ENCODE assay signal across 19 cellular contexts in genomic region chr2:45312275-45312674, GRCh38.
DNase-seq lines count a peak whose midpoint lies in the region; ATAC-seq and TF ChIP-seq lines count a peak whose summit lies in the region.
"Had no signal": no experiment of that assay in that cellular context is flagged by ENCODE, and none has a peak within 500 bp of the region (broad histone marks: within the 10 kb centered on the region; RNA-seq: fewer than 3 reads in every experiment).

No MANE protein-coding gene starts in this region.

- no peak overlapping the region for H2BK15ac ChIP-seq in mesenchymal stem cell (ENCODE audit: low read depth, poor library complexity, severe bottlenecking)

- CTCF ChIA-PET in HEK293 (lab: Yijun Ruan, JAX) = no interaction called here
- CTCF ChIA-PET in Calu3 (lab: Charles Lee) = no interaction called here

- H3K4me2 ChIP-seq in mesenchymal stem cell (ENCODE audit: low read length, poor library complexity, severe bottlenecking) = peak overlapping the region; percentile 46
- H3K4me2 ChIP-seq: BLaER1 treated with 17β-estradiol and CSF1 and Interleukin-3, amounts not matched to agents 10 nM and 100 nM had no signal

- 92% methylated on average over 7 of the region's 7 CpGs for WGBS in mesenchymal stem cell

- ATAC-seq in HG03439 (IDR thresholded peaks at IDR 0.05; ENCODE audit: unreplicated experiment) = no peak

- no peak overlapping the region for H3K14ac ChIP-seq in mesenchymal stem cell (ENCODE audit: low read length in 2 of 2)

- H3K4me1 ChIP-seq in HEK293 (ENCODE audit: control insufficient read depth, insufficient read depth, low read length) = no peaks in the 10 kb centered on the region
- peaks cover 13% of the 10 kb centered on the region for H3K4me1 ChIP-seq in mesenchymal stem cell (ENCODE audit: control insufficient read depth, insufficient read depth, low read depth, low read length)
- H3K4me1 ChIP-seq: BLaER1 treated with 17β-estradiol and CSF1 and Interleukin-3, amounts not matched to agents 10 nM and 100 nM had no signal

- no peak overlapping the region for H3K23ac ChIP-seq in mesenchymal stem cell (ENCODE audit: low read length in 2 of 2)

- no peak overlapping the region for H3K9ac ChIP-seq in mesenchymal stem cell (ENCODE audit: low read length)
- H3K9ac ChIP-seq: BLaER1 treated with 17β-estradiol and CSF1 and Interleukin-3, amounts not matched to agents 10 nM and 100 nM had no signal

- H2AFZ ChIP-seq in mesenchymal stem cell (ENCODE audit: low read depth, low read length) = no peak overlapping the region

- no peak overlapping the region for H3K27ac Mint-ChIP-seq in Calu3 (ENCODE audit: unreplicated experiment)
- H3K27ac Mint-ChIP-seq: CD4-positive, alpha-beta memory T cell had no signal

- no peaks in the 10 kb centered on the region for H3K36me3 Mint-ChIP-seq in Calu3 (ENCODE audit: insufficient read depth, unreplicated experiment)
- H3K36me3 Mint-ChIP-seq: CD4-positive, alpha-beta memory T cell had no signal

- no peaks in the 10 kb centered on the region for H3K4me1 Mint-ChIP-seq in Calu3 (ENCODE audit: low read depth, unreplicated experiment)
- H3K4me1 Mint-ChIP-seq: CD4-positive, alpha-beta memory T cell had no signal

- no peaks in the 10 kb centered on the region for H3K9me3 Mint-ChIP-seq in Calu3 (ENCODE audit: low read depth, unreplicated experiment)

- no peak overlapping the region for H2AK5ac ChIP-seq in mesenchymal stem cell (ENCODE audit: low read length, severe bottlenecking)

- peaks cover 19% of the 10 kb centered on the region for H3K27me3 Mint-ChIP-seq in Calu3 (ENCODE audit: unreplicated experiment)

- H2BK5ac ChIP-seq in mesenchymal stem cell (ENCODE audit: low read depth, low read length, poor library complexity, severe bottlenecking) = no peak overlapping the region

- DNase-seq in kidney glomerular epithelial cell (lab: John Stamatoyannopoulos, UW) (peak; percentile 60), mesenchymal stem cell (no peak), NCI-H2171 (lab: John Stamatoyannopoulos, UW) (no peak), Calu3 (no peak)
- DNase-seq in activated CD8-positive, alpha-beta memory T cell treated with anti-CD3 and anti-CD28 coated beads for 24 hours = no peak
- DNase-seq: CD4-positive, alpha-beta memory T cell; DMS79; KG1; NCI-H1105; NCI-H146; NCI-H2029 treated with DMSO at 0.1 percent for 48 hours; NCI-H446; NCI-H526; OCI-M1 had no signal

- H3K36me3 ChIP-seq in HEK293 (ENCODE audit: control insufficient read depth in 2 of 2, insufficient read depth in 1 of 2, low read length in 2 of 2) = no peaks in the 10 kb centered on the region
- H3K36me3 ChIP-seq in mesenchymal stem cell (ENCODE audit: control insufficient read depth in 1 of 2, insufficient read depth in 2 of 2, low read depth in 1 of 2, low read length in 2 of 2) = no peaks in the 10 kb centered on the region
- H3K36me3 ChIP-seq: BLaER1 treated with 17β-estradiol and CSF1 and Interleukin-3, amounts not matched to agents 10 nM and 100 nM; SJCRH30 had no signal

- intact Hi-C loops in Calu3 (cut with micrococcal nuclease; ENCODE audit: unreplicated experiment) = no loop called here

- H3K27ac ChIP-seq in HEK293 (ENCODE audit: extremely low read depth, low read depth, low read length) (no peak overlapping the region), mesenchymal stem cell (ENCODE audit: low read length, poor library complexity, severe bottlenecking) (peak overlapping the region; percentile 30)
- H3K27ac ChIP-seq: BLaER1 treated with 17β-estradiol and CSF1 and Interleukin-3, amounts not matched to agents 10 nM and 100 nM; HL-60; SJCRH30 had no signal

- H3K79me1 ChIP-seq in mesenchymal stem cell (replicated peaks; ENCODE audit: low read length, poor library complexity, severe bottlenecking) = no peaks in the 10 kb centered on the region

- BruUV-seq in Calu3 (replicated peaks; lab: Mats Ljungman, UMichigan) = no TSS peak

- H4K8ac ChIP-seq in mesenchymal stem cell (ENCODE audit: low read length) = no peak overlapping the region

- no peak overlapping the region for H2BK120ac ChIP-seq in mesenchymal stem cell (ENCODE audit: low read depth, low read length)

- no peak overlapping the region for H4K91ac ChIP-seq in mesenchymal stem cell (ENCODE audit: low read length)

- H3K4me3 ChIP-seq in HEK293 (ENCODE audit: low read depth, low read length) = no peak overlapping the region
- no peak overlapping the region for H3K4me3 ChIP-seq in mesenchymal stem cell (ENCODE audit: insufficient read depth in 1 of 2, low read depth in 1 of 2, low read length in 2 of 2)
- H3K4me3 ChIP-seq: BLaER1 treated with 17β-estradiol and CSF1 and Interleukin-3, amounts not matched to agents 10 nM and 100 nM; SJCRH30 had no signal

- POLR2A ChIA-PET in HEK293 (lab: Yijun Ruan, JAX) = no interaction called here

- no peak overlapping the region for H3K4me3 Mint-ChIP-seq in Calu3 (ENCODE audit: low read depth, unreplicated experiment)
- H3K4me3 Mint-ChIP-seq: CD4-positive, alpha-beta memory T cell had no signal

- H3K27me3 ChIP-seq in mesenchymal stem cell (ENCODE audit: control insufficient read depth in 1 of 2, insufficient read depth in 1 of 2, low read length in 2 of 2) = peaks cover 0 to 13% of the 10 kb centered on the region in 2 experiments
- H3K27me3 ChIP-seq: BLaER1 treated with 17β-estradiol and CSF1 and Interleukin-3, amounts not matched to agents 10 nM and 100 nM; SJCRH30 had no signal

- H3K18ac ChIP-seq in mesenchymal stem cell (ENCODE audit: low read depth in 1 of 2, low read length in 2 of 2) = no peak overlapping the region

- no peak overlapping the region for H3K4ac ChIP-seq in mesenchymal stem cell (ENCODE audit: low read depth in 1 of 2, low read length in 2 of 2)

- H3K9me3 ChIP-seq in HEK293 (ENCODE audit: control insufficient read depth, insufficient read depth, low read depth, low read length) (no peaks in the 10 kb centered on the region), mesenchymal stem cell (ENCODE audit: control insufficient read depth, low read length) (no peaks in the 10 kb centered on the region)
- H3K9me3 ChIP-seq: SJCRH30 had no signal

- TF ChIP-seq CTCF in HEK293 (tag by site-specific recombination; IDR thresholded peaks at IDR 0.05) (no peak), Calu3 (IDR thresholded peaks at IDR 0.05; ENCODE audit: unreplicated experiment) (no peak)

- no peak overlapping the region for H2BK12ac ChIP-seq in mesenchymal stem cell (ENCODE audit: low read length in 2 of 2)

TF ChIP-seq in HEK293, 187 proteins besides CTCF, POLR2A, EP300 and RAD21:
- TF ChIP-seq SCRT2 (tag by site-specific recombination; IDR thresholded peaks at IDR 0.05) (peak; percentile 48), SCRT1 (tag by site-specific recombination; IDR thresholded peaks at IDR 0.05; ENCODE audit: borderline replicate concordance) (0 out of 2 replicates have a peak, but pooled peaks have one; percentile 32), ZNF121 (tag by site-specific recombination; IDR thresholded peaks at IDR 0.05) (no peak)
TF ChIP-seq in HEK293: peak in this region for 2.
